In the genomic region with DNA sequence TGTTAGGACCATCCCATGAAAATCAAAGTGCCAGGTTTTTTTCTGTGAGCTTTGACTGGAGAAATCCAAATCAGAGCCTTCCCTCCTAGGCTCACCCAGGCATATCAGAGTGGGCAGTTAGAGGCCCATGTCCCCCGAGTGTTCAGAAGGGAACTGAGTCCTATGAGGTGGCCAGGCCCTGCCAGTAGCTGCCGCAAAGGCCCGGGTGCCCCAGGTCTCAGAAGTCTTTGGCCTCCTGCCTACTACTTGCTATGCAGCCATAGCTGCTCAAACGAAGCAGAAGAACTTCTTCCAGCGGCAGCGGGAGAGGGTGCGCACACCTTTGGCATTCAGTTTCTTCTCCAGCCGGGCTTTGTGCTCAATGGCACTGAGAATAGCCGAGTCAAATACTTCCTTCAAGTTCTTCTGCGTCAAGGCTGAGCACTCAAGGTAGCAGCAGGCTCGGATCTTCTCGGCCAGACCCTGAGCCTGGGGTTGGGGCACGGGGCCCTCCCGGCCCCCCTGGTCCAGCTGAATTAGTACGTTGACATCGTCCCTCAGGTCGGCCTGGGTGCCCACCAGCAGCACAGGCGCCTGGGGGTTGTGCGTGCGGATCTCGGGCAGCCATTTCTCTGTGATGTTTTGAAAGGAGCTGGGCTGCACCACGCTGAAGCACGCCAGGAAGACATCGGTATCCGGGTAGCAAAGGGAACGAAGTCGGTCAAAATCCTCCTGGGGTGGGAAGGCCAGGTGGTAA, we compare ENCODE assay signal across 7 cellular contexts. TPM values are rescaled to one million over a fixed set of nuclear protein-coding genes. Genes with fewer than 3 reads are reported as not detected.
DNase-seq lines count a peak whose midpoint lies in the region; ATAC-seq, FAIRE-seq and TF ChIP-seq lines count a peak whose summit lies in the region.
"Had no signal": no experiment of that assay in that cellular context is flagged by ENCODE, and none has a peak within 500 bp of the region (broad histone marks: within the 10 kb centered on the region; RNA-seq: fewer than 3 reads in every experiment).

No MANE protein-coding gene starts in this region.

- H3K27ac ChIP-seq in astrocyte (ENCODE audit: low read depth, low read length) (no peak overlapping the region), pancreas (peak overlapping the region; percentile 80 to 97 (median 90))

- 25 to 27% methylated on average over 27 of the region's 27 CpGs for WGBS in pancreas, 2 donors

- H3K9ac ChIP-seq in astrocyte (ENCODE audit: low read length), result no peak overlapping the region

- H3K4me1 ChIP-seq in HAP-1, result no peaks in the 10 kb centered on the region; the same call in 1 of the 2 replicates
- H3K4me1 ChIP-seq in astrocyte (ENCODE audit: insufficient read depth, low read length), result peaks cover 5% of the 10 kb centered on the region
- H3K4me1 ChIP-seq in pancreas, result peaks cover 8 to 20% (median 18%) of the 10 kb centered on the region in 3 donors

- TF ChIP-seq CTCF in astrocyte (IDR thresholded peaks at IDR 0.05; ENCODE audit: insufficient read depth, low read depth, low read length) (no peak), pancreas (IDR thresholded peaks at IDR 0.05) (no peak)

- H3K27me3 ChIP-seq in HAP-1 (ENCODE audit: low read depth) (no peaks in the 10 kb centered on the region), astrocyte (ENCODE audit: insufficient read depth, low read length) (peaks cover 10% of the 10 kb centered on the region), pancreas (no peaks in the 10 kb centered on the region)

- DNase-seq in HAP-1 (ENCODE audit: low spot score in 2 of 2) (no peak), astrocyte (ENCODE audit: low read depth) (no peak), pancreas (peak in 2 of 6 donors; percentile 31 to 79), RPMI8226 (no peak), Right ventricle myocardium inferior (ENCODE audit: missing footprints) (no peak)

- in situ Hi-C loops in HAP-1 (cut with MboI; ENCODE audit: low sequenced_read_pairs), result no loop called here

- H3K36me3 ChIP-seq in HAP-1 (replicated peaks), result no peaks in the 10 kb centered on the region
- H3K36me3 ChIP-seq in astrocyte (ENCODE audit: insufficient read depth, low read length), result no peaks in the 10 kb centered on the region
- no peaks in the 10 kb centered on the region for H3K36me3 ChIP-seq in pancreas

- H3K4me1 Mint-ChIP-seq in astrocyte (ENCODE audit: low read depth, unreplicated experiment), result no peaks in the 10 kb centered on the region

- H3K27me3 Mint-ChIP-seq in astrocyte (ENCODE audit: low read depth, unreplicated experiment), result peaks cover 26% of the 10 kb centered on the region

- peak overlapping the region; percentile 94 for H3K4me2 ChIP-seq in astrocyte (ENCODE audit: low read length)

- FAIRE-seq in astrocyte (lab: Jason Lieb, UNC), result no peak
- FAIRE-seq in pancreas (lab: Jason Lieb, UNC), result no peak
- FAIRE-seq: colon had no signal

- H3K27ac Mint-ChIP-seq in astrocyte (ENCODE audit: unreplicated experiment), result no peak overlapping the region

- ATAC-seq in pancreas, result peak in 2 of 4 donors; percentile 3
- no peak for ATAC-seq in Right ventricle myocardium inferior
- ATAC-seq in HG03565 (IDR thresholded peaks at IDR 0.05; ENCODE audit: unreplicated experiment), result no peak

- H3K9me3 Mint-ChIP-seq in astrocyte (ENCODE audit: unreplicated experiment), result no peaks in the 10 kb centered on the region

- no peaks in the 10 kb centered on the region for H3K36me3 Mint-ChIP-seq in astrocyte (ENCODE audit: low read depth, unreplicated experiment)

- peak overlapping the region; percentile 71 for H3K4me3 Mint-ChIP-seq in astrocyte (ENCODE audit: unreplicated experiment)

- no peaks in the 10 kb centered on the region for H3K79me2 ChIP-seq in astrocyte (ENCODE audit: insufficient read depth, low read length)

- H3K4me3 ChIP-seq in HAP-1 (peak overlapping the region; percentile 49), astrocyte (ENCODE audit: insufficient read depth, low read depth, low read length) (peak overlapping the region; percentile 28), pancreas (peak overlapping the region; percentile 50 to 89 (median 64))

- H4K20me1 ChIP-seq in astrocyte (ENCODE audit: insufficient read depth, low read length), result no peaks in the 10 kb centered on the region

- intact Hi-C loops in pancreas (cut with DNase I), result no loop called here
- intact Hi-C loops in Right ventricle myocardium inferior (cut with DNase I), result no loop called here

- peak overlapping the region; percentile 81 for H2AFZ ChIP-seq in astrocyte (ENCODE audit: low read depth, low read length)

- no peaks in the 10 kb centered on the region for H3K9me3 ChIP-seq in HAP-1
- H3K9me3 ChIP-seq in astrocyte (ENCODE audit: insufficient read depth, low read depth, low read length), result no peaks in the 10 kb centered on the region
- no peaks in the 10 kb centered on the region for H3K9me3 ChIP-seq in pancreas

RNA-seq across cellular contexts. Expression of a gene that starts 1.1 kb away (rescaled TPM):
- total RNA-seq in astrocyte (0.43 and 0.61 TPM in 2 replicates), pancreas (10 to 100 TPM in 4 of 6 donors, 1 to 10 TPM in 2; 3.5 to 19.8 (median 10.9) TPM), Right ventricle myocardium inferior (not detected)
- 10 to 100 TPM in 1 of 2 donors, 1 to 10 TPM in 1; 8.1 to 11.9 TPM for polyA plus RNA-seq in pancreas

RNA-seq across cellular contexts. Expression of a gene that starts 21.3 kb away (rescaled TPM):
- total RNA-seq in astrocyte (35.8 and 37.6 TPM in 2 replicates), pancreas (10 to 100 TPM in 1 of 6 donors, 1 to 10 TPM in 5; 4.4 to 12.5 (median 6.5) TPM), Right ventricle myocardium inferior (20.6 TPM)
- polyA plus RNA-seq in pancreas, result 1 to 10 TPM; 6.8 to 9.4 TPM

RNA-seq across cellular contexts. Expression of a gene that starts 29.1 kb away (rescaled TPM):
- total RNA-seq in astrocyte (30.1 and 40.3 TPM in 2 replicates), pancreas (100 to 1,000 TPM in 1 of 6 donors, 10 to 100 TPM in 5; 39.6 to 123 (median 51.1) TPM), Right ventricle myocardium inferior (2.0 TPM)
- 10 to 100 TPM; 39.3 to 67.1 TPM for polyA plus RNA-seq in pancreas

RNA-seq across cellular contexts. Expression of a gene that starts 44.5 kb away (rescaled TPM):
- not detected in 2 replicates for total RNA-seq in astrocyte
- under 1 TPM in 2 of 6 donors, not detected in 4; 0.23 to 0.37 TPM for total RNA-seq in pancreas
- polyA plus RNA-seq in pancreas, result 1 to 10 TPM in 1 of 2 donors, under 1 TPM in 1; 0.72 to 2.6 TPM
- not detected for total RNA-seq in Right ventricle myocardium inferior

RNA-seq across cellular contexts. Expression of a gene that starts 56.2 kb away (rescaled TPM):
- total RNA-seq in astrocyte (0.09 and 0.29 TPM in 2 replicates), pancreas (1 to 10 TPM; 1.3 to 4.5 (median 1.9) TPM), Right ventricle myocardium inferior (11.1 TPM)
- 1 to 10 TPM; 2.6 to 4.8 TPM for polyA plus RNA-seq in pancreas

Comparison
In these comparisons a context has a peak if more than half of its experiments do, and no peak if none do; other contexts are left out.
1. RNA of a gene that starts 29.1 kb away (total RNA-seq): 39.6 to 123 TPM in pancreas and 30.1 to 40.3 TPM in astrocyte; 2.0 TPM in Right ventricle myocardium inferior (single experiment); every median in the first group is over 10 times any median in the second.
2. Peak in every context shown above with its lines, with median percentiles within 50 percentile points of each other: H3K4me3 ChIP-seq.